Comparison of ENCODE assay signal across 8 cellular contexts in genomic region chr9:81687521-81688261, GRCh38. TPM values are rescaled to one million over a fixed set of nuclear protein-coding genes. Genes with fewer than 3 reads are reported as not detected.
DNase-seq lines count a peak whose midpoint lies in the region; ATAC-seq and TF ChIP-seq lines count a peak whose summit lies in the region.

No MANE protein-coding gene starts in this region.

- peak overlapping the region; percentile 63 for H3K4me2 ChIP-seq in parathyroid adenoma (ENCODE audit: low read length)

- H3K9me3 ChIP-seq in parathyroid adenoma (ENCODE audit: control insufficient read depth, low read length): no peaks in the 10 kb centered on the region

- no peaks in the 10 kb centered on the region for H3K36me3 ChIP-seq in parathyroid adenoma (ENCODE audit: control insufficient read depth, insufficient read depth, low read length)

- peaks cover 3% of the 10 kb centered on the region for H3K4me1 ChIP-seq in parathyroid adenoma

- TF ChIP-seq CTCF in parathyroid adenoma (IDR thresholded peaks at IDR 0.05): no peak

- no peaks in the 10 kb centered on the region for H3K27me3 ChIP-seq in parathyroid adenoma (ENCODE audit: control insufficient read depth, insufficient read depth, low read length)

- peak; percentile 21 for DNase-seq in activated T-cell treated with anti-CD3 and anti-CD28 coated beads, Interleukin-2, amount 50 U/mL, for 1 hour
- DNase-seq in activated T-cell treated with anti-CD3 and anti-CD28 coated beads for 4 hours (no peak), Right ventricle myocardium superior (peak; percentile 61), NCI-H2029 treated with DMSO at 0.1 percent for 48 hours (lab: John Stamatoyannopoulos, UW) (no peak)
- peak; percentile 59 for DNase-seq in activated CD8-positive, alpha-beta memory T cell treated with anti-CD3 and anti-CD28 coated beads for 24 hours

- peak overlapping the region; percentile 63 for H3K4me3 ChIP-seq in parathyroid adenoma (ENCODE audit: low read depth, low read length)

- intact Hi-C loops in Right ventricle myocardium superior (cut with DNase I): loop anchor here (2.0 kb wide), 1 partner anchor 163 kb away; no protein-coding TSS in a partner anchor

- peak overlapping the region; percentile 77 for H2AFZ ChIP-seq in parathyroid adenoma

- H3K9ac ChIP-seq in parathyroid adenoma: no peak overlapping the region

- peak overlapping the region; percentile 20 for H3K27ac ChIP-seq in parathyroid adenoma

- ATAC-seq in Right ventricle myocardium superior (ENCODE audit: poor library complexity) (no peak), HG03039 (IDR thresholded peaks at IDR 0.05; ENCODE audit: unreplicated experiment) (no peak), GM18519 (IDR thresholded peaks at IDR 0.05; ENCODE audit: low FRiP score, unreplicated experiment) (no peak)

- no peaks in the 10 kb centered on the region for H3K79me2 ChIP-seq in parathyroid adenoma

RNA-seq across cellular contexts. Expression of gene TLE1, which starts 1.7 kb away (rescaled TPM):
- 9.7 TPM for total RNA-seq in Right ventricle myocardium superior

Comparison
In these comparisons a context has a peak if more than half of its experiments do, and no peak if none do; other contexts are left out.
1. DNase-seq: peak in activated T-cell treated with anti-CD3 and anti-CD28 coated beads, Interleukin-2, amount 50 U/mL, for 1 hour (single experiment), activated CD8-positive, alpha-beta memory T cell treated with anti-CD3 and anti-CD28 coated beads for 24 hours (single experiment) and Right ventricle myocardium superior (single experiment); none in activated T-cell treated with anti-CD3 and anti-CD28 coated beads for 4 hours (single experiment) and NCI-H2029 treated with DMSO at 0.1 percent for 48 hours (single experiment).